ENCODE assay signal across 12 cellular contexts in genomic region chr1:230204852-230205251, GRCh38.
A peak's percentile ranks its signal among the peaks of the same experiment; 100 is the strongest.
DNase-seq lines count a peak whose midpoint lies in the region; ATAC-seq, FAIRE-seq and TF ChIP-seq lines count a peak whose summit lies in the region.
"Had no signal": no experiment of that assay in that cellular context is flagged by ENCODE, and none has a peak within 500 bp of the region (broad histone marks: within the 10 kb centered on the region; RNA-seq: fewer than 3 reads in every experiment).

No MANE protein-coding gene starts in this region.

- H3K36me3 Mint-ChIP-seq in MCF 10A (ENCODE audit: insufficient read depth, unreplicated experiment): peaks cover 27% of the 10 kb centered on the region

- H3K4me3 ChIP-seq in breast epithelium (no peak overlapping the region), K562 (no peak overlapping the region), mucosa of descending colon (no peak overlapping the region)

- no peaks in the 10 kb centered on the region for H3K9me3 Mint-ChIP-seq in MCF 10A (ENCODE audit: unreplicated experiment)

- H3K27me3 Mint-ChIP-seq in MCF 10A (ENCODE audit: insufficient read depth, unreplicated experiment): no peaks in the 10 kb centered on the region

- H3K9me3 ChIP-seq in breast epithelium (no peaks in the 10 kb centered on the region), K562 (replicated peaks; ENCODE audit: control insufficient read depth, insufficient read depth, low read depth, low read length) (no peaks in the 10 kb centered on the region), mucosa of descending colon (no peaks in the 10 kb centered on the region)
- H3K9me3 ChIP-seq: neutrophil had no signal

- no TSS peak for BruUV-seq in MCF 10A (replicated peaks; lab: Mats Ljungman, UMichigan)
- BruUV-seq in K562 (replicated peaks; lab: Mats Ljungman, UMichigan): no TSS peak

- no peak for TF ChIP-seq EP300 in K562 (IDR thresholded peaks at IDR 0.05; ENCODE audit: low read length)

- H3K4me1 ChIP-seq in breast epithelium: peaks cover 0 to 5% of the 10 kb centered on the region in 2 donors
- peaks cover 17 to 36% of the 10 kb centered on the region in 2 experiments for H3K4me1 ChIP-seq in K562 (replicated peaks in 1 of 2; ENCODE audit: control insufficient read depth in 2 of 2, insufficient read depth in 2 of 2, low read length in 2 of 2)
- peaks cover 12% of the 10 kb centered on the region for H3K4me1 ChIP-seq in mucosa of descending colon (ENCODE audit: low read depth)

- in situ Hi-C loops in K562 (cut with MboI): no loop called here

- peaks cover 28% of the 10 kb centered on the region for H3K79me2 ChIP-seq in K562 (ENCODE audit: control insufficient read depth, insufficient read depth, low read length)

- peak overlapping the region in 1 of 2 experiments; percentile 61; a peak in 1 of 4 replicates for H3K9ac ChIP-seq in K562 (ENCODE audit: insufficient read depth in 1 of 2, low read depth in 2 of 2, low read length in 2 of 2)

- peak overlapping the region in 1 of 2 donors; percentile 40 for H3K27ac ChIP-seq in breast epithelium
- H3K27ac ChIP-seq in K562 (ENCODE audit: extremely low read depth, low read depth, low read length): no peak overlapping the region
- H3K27ac ChIP-seq: neutrophil had no signal

- DNase-seq in MCF 10A (ENCODE audit: unreplicated experiment) (peak; percentile 26), breast epithelium (ENCODE audit: low spot score in 2 of 2) (no peak), K562 (ENCODE audit: extremely low read depth in 1 of 4, low spot score in 3 of 4) (peak in 2 of 4 experiments; percentile 14 to 26), mucosa of descending colon (peak; percentile 73 to 84 (median 83)), ureter (ENCODE audit: low spot score) (peak; percentile 73), CD1c-positive myeloid dendritic cell (ENCODE audit: extremely low spot score) (no peak), HPDE6-E6E7 (ENCODE audit: extremely low spot score) (no peak)
- DNase-seq: NCI-H774, Right ventricle myocardium superior had no signal

- H2AFZ ChIP-seq in K562 (ENCODE audit: low read depth, low read length): no peak overlapping the region

- peaks cover 12% of the 10 kb centered on the region for H3K9me1 ChIP-seq in K562 (ENCODE audit: control insufficient read depth, insufficient read depth, low read length)

- FAIRE-seq in K562 (lab: Jason Lieb, UNC): no peak
- FAIRE-seq: GM19239 had no signal

- peak; percentile 17 for ATAC-seq in K562
- peak; percentile 95 for ATAC-seq in mucosa of descending colon
- no peak for ATAC-seq in HG02759 (IDR thresholded peaks at IDR 0.05; ENCODE audit: unreplicated experiment)

- no peak for TF ChIP-seq RAD21 in K562 (CRISPR knock-in tag; conservative IDR thresholded peaks at IDR 0.05 in 1 of 2, IDR thresholded peaks at IDR 0.05 in 1 of 2)

- H3K4me2 ChIP-seq in K562 (ENCODE audit: insufficient read depth, low read length): no peak overlapping the region

- no peak overlapping the region for H3K4me3 Mint-ChIP-seq in MCF 10A (ENCODE audit: unreplicated experiment)

- H4K20me1 ChIP-seq in K562 (replicated peaks; ENCODE audit: control insufficient read depth, insufficient read depth, low read length): peaks cover 11% of the 10 kb centered on the region; the same call in 1 of the 2 replicates

- H3K27ac Mint-ChIP-seq in MCF 10A (ENCODE audit: low read depth, unreplicated experiment): no peak overlapping the region

- WGBS in K562 (ENCODE audit: insufficient coverage, low coverage, missing lambda C conversion rate): 19% methylated on average over 3 of the region's 3 CpGs

- POLR2A ChIA-PET in MCF 10A (lab: Yijun Ruan, JAX) (interaction anchor here (0.6 to 1.3 kb wide), 6 partner anchors 10 to 101 kb away, joined by 3 to 5 read pairs (median 3); no protein-coding TSS in a partner anchor), K562 (lab: Yijun Ruan, JAX) (interaction anchor here (0.6 to 3.7 kb wide), 11 partner anchors 9 to 809 kb away, joined by 3 to 17 read pairs (median 4); partner anchors contain the start of gene COG2)

- TF ChIP-seq POLR2A in breast epithelium (IDR thresholded peaks at IDR 0.05) (no peak), K562 (conservative IDR thresholded peaks at IDR 0.05) (no peak)

- H3K36me3 ChIP-seq in breast epithelium (no peaks in the 10 kb centered on the region), K562 (ENCODE audit: control insufficient read depth, insufficient read depth, low read length) (peaks cover 67% of the 10 kb centered on the region), mucosa of descending colon (ENCODE audit: low read depth) (no peaks in the 10 kb centered on the region)

- CTCF ChIA-PET in MCF 10A (lab: Yijun Ruan, JAX): interaction anchor here (1.0 to 1.6 kb wide), 4 partner anchors 15 to 88 kb away, joined by 3 to 5 read pairs (median 3); no protein-coding TSS in a partner anchor
- CTCF ChIA-PET in K562 (lab: Yijun Ruan, JAX; ENCODE audit: low intra/inter-chr PET ratio): no interaction called here

- H3K4me1 Mint-ChIP-seq in MCF 10A (ENCODE audit: insufficient read depth, unreplicated experiment): peaks cover 11% of the 10 kb centered on the region

- intact Hi-C loops in MCF 10A (cut with micrococcal nuclease): no loop called here
- intact Hi-C loops in breast epithelium (cut with DNase I; ENCODE audit: low total_unique reads): no loop called here
- intact Hi-C loops in K562 (cut with micrococcal nuclease): no loop called here
- intact Hi-C loops in mucosa of descending colon (cut with DNase I, micrococcal nuclease): no loop called here

- H3K27me3 ChIP-seq in breast epithelium: no peaks in the 10 kb centered on the region
- H3K27me3 ChIP-seq in K562 (ENCODE audit: control insufficient read depth in 2 of 2, insufficient read depth in 2 of 2, low read length in 2 of 2): no peaks in the 10 kb centered on the region
- H3K27me3 ChIP-seq: neutrophil had no signal

- no peak for TF ChIP-seq CTCF in MCF 10A (IDR thresholded peaks at IDR 0.05; ENCODE audit: unreplicated experiment)
- no peak for TF ChIP-seq CTCF in breast epithelium (IDR thresholded peaks at IDR 0.05)
- no peak for TF ChIP-seq CTCF in K562 (IDR thresholded peaks at IDR 0.05 in 2 of 3, conservative IDR thresholded peaks at IDR 0.05 in 1 of 3; ENCODE audit: insufficient read depth in 2 of 3, low read depth in 1 of 3, low read length in 3 of 3)
- no peak for TF ChIP-seq CTCF in mucosa of descending colon (IDR thresholded peaks at IDR 0.05)

TF ChIP-seq in K562, 482 proteins besides CTCF, POLR2A, EP300 and RAD21:
- no peak for TF ChIP-seq E2F5 (CRISPR knock-in tag; IDR thresholded peaks at IDR 0.05)
- no peak for TF ChIP-seq CEBPG (CRISPR knock-in tag; IDR thresholded peaks at IDR 0.05)
- TF ChIP-seq CEBPG (tag; conservative IDR thresholded peaks at IDR 0.05 in 1 of 2, IDR thresholded peaks at IDR 0.05 in 1 of 2): no peak
- peak; percentile 28; the same call in 1 of the 2 replicates for TF ChIP-seq SPI1 (IDR thresholded peaks at IDR 0.05; ENCODE audit: borderline replicate concordance, low read depth, low read length)

Comparison
In these comparisons a context has a peak if more than half of its experiments do, and no peak if none do; other contexts are left out.
1. DNase-seq: peak in MCF 10A (single experiment), mucosa of descending colon (3 of 3) and ureter (single experiment); none in breast epithelium (0 of 2), CD1c-positive myeloid dendritic cell (single experiment) and HPDE6-E6E7 (single experiment).